In the genomic region with DNA sequence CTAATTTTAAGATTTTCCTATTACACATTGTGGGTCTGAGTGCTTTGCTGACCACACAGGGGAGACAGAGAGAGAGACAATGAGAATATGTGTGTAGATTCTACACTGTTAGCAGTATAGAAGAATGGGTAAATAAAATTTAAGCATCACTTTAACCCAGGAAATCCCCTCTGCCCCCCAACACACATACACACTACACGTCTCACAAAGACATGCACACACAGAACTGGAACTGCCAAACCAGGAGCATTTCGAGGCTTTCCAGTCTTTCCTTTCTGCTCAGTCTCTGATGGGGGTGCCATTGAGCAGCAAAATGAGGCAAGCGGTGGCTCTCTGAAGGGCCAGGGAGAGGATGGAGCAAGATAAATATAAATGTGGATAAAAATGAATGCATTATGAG, we compare ENCODE assay signal across 1 cellular context.
TF ChIP-seq lines count a peak whose summit lies in the region.

No MANE protein-coding gene starts in this region.

TF ChIP-seq in SK-N-SH treated with all-trans-retinoic acid at 6 μM for 48 hours, 23 proteins besides CTCF, POLR2A, EP300 and RAD21 (continued from another document):
- TF ChIP-seq, protein P1, sequence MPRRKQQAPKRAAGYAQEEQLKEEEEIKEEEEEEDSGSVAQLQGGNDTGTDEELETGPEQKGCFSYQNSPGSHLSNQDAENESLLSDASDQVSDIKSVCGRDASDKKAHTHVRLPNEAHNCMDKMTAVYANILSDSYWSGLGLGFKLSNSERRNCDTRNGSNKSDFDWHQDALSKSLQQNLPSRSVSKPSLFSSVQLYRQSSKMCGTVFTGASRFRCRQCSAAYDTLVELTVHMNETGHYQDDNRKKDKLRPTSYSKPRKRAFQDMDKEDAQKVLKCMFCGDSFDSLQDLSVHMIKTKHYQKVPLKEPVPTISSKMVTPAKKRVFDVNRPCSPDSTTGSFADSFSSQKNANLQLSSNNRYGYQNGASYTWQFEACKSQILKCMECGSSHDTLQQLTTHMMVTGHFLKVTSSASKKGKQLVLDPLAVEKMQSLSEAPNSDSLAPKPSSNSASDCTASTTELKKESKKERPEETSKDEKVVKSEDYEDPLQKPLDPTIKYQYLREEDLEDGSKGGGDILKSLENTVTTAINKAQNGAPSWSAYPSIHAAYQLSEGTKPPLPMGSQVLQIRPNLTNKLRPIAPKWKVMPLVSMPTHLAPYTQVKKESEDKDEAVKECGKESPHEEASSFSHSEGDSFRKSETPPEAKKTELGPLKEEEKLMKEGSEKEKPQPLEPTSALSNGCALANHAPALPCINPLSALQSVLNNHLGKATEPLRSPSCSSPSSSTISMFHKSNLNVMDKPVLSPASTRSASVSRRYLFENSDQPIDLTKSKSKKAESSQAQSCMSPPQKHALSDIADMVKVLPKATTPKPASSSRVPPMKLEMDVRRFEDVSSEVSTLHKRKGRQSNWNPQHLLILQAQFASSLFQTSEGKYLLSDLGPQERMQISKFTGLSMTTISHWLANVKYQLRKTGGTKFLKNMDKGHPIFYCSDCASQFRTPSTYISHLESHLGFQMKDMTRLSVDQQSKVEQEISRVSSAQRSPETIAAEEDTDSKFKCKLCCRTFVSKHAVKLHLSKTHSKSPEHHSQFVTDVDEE (CRISPR knock-in tag; IDR thresholded peaks at IDR 0.05) = no peak
- TF ChIP-seq CSDC2 (CRISPR knock-in tag; IDR thresholded peaks at IDR 0.05) (no peak), PPARA (CRISPR knock-in tag; IDR thresholded peaks at IDR 0.05; ENCODE audit: borderline replicate concordance) (no peak), ZFP3 (CRISPR knock-in tag; IDR thresholded peaks at IDR 0.05) (no peak)
